Comparison of ENCODE assay signal across 1 cellular context in the genomic region with DNA sequence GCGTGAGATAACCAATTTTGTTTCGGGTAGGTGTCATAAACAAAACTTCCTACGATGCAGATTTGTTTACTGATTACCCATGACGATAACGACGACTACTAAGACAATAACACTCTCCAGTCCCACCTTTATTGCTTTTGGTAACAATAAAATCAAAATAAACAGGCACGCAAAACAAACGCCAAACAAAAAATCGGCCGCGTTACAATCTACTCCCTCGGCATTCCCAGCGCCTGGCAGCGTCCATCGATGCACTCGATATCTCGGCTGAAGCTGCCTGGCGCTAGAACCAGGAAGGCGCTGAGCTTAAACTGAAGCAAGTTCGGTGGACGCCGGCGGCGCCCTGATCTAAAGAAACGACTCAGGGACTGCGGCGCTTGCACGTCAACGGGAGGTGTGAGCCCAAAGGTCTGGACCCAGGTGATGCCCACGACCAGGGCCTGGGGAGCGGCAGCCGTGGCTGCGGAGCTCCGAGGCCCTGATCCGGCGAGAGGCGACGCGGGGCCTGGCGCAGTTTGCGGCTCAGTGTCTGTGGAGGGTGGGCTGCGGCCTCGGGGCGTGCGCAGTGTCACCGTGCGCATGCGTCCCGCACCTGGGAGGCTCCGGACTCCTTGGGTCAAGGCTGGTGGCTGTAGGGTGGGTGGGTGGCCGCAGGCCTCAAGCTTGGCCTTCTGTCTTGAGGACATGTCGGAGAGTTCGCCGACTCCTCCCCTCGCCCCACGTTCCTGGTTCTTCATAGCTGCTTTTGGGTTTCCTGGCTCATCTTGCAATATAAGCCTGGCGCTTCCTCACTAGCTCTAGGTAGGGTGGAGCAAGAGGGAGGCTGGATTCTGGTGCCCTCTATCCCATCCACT.
TF ChIP-seq lines count a peak whose summit lies in the region.

A gene with protein sequence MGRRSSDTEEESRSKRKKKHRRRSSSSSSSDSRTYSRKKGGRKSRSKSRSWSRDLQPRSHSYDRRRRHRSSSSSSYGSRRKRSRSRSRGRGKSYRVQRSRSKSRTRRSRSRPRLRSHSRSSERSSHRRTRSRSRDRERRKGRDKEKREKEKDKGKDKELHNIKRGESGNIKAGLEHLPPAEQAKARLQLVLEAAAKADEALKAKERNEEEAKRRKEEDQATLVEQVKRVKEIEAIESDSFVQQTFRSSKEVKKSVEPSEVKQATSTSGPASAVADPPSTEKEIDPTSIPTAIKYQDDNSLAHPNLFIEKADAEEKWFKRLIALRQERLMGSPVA (plus strand): TSS at position 286 of the 854 bp plus-strand sequence. CDS start 12,016 bp downstream, outside the sequence.

TF ChIP-seq in HepG2, 621 proteins besides CTCF, POLR2A, EP300 and RAD21 (continued from another document and continues in another):
- TF ChIP-seq, protein P1, sequence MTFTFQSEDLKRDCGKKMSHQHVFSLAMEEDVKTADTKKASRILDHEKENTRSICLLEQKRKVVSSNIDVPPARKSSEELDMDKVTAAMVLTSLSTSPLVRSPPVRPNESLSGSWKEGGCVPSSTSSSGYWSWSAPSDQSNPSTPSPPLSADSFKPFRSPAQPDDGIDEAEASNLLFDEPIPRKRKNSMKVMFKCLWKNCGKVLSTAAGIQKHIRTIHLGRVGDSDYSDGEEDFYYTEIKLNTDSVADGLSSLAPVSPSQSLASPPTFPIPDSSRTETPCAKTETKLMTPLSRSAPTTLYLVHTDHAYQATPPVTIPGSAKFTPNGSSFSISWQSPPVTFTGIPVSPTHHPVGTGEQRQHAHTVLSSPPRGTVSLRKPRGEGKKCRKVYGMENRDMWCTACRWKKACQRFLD (CRISPR knock-in tag; IDR thresholded peaks at IDR 0.05; ENCODE audit: borderline replicate concordance): peak; percentile 92
- TF ChIP-seq ISX (CRISPR knock-in tag; conservative IDR thresholded peaks at IDR 0.05) (no peak), ZNF7 (CRISPR knock-in tag; IDR thresholded peaks at IDR 0.05) (no peak), ZNF607 (CRISPR knock-in tag; IDR thresholded peaks at IDR 0.05; ENCODE audit: borderline replicate concordance) (peak; percentile 52; the same call in 1 of the 2 replicates), PHB2 (IDR thresholded peaks at IDR 0.05; ENCODE audit: partially characterized antibody) (no peak), CHD2 (IDR thresholded peaks at IDR 0.05; ENCODE audit: low read depth, low read length) (no peak), ZNF674 (CRISPR knock-in tag; IDR thresholded peaks at IDR 0.05; ENCODE audit: low read depth) (peak; percentile 46; the same call in 1 of the 2 replicates), CC2D1A (CRISPR knock-in tag; IDR thresholded peaks at IDR 0.05) (no peak), MTA3 (CRISPR knock-in tag; IDR thresholded peaks at IDR 0.05) (no peak), ARNT2 (CRISPR knock-in tag; IDR thresholded peaks at IDR 0.05; ENCODE audit: low read depth) (peak; percentile 90), ZNF549 (CRISPR knock-in tag; IDR thresholded peaks at IDR 0.05) (no peak), ZNF552 (CRISPR knock-in tag; IDR thresholded peaks at IDR 0.05; ENCODE audit: borderline replicate concordance) (peak; percentile 92), PCBP1 (IDR thresholded peaks at IDR 0.05; ENCODE audit: borderline replicate concordance, low read depth, low read length) (no peak), AGO2 (optimal IDR thresholded peaks at IDR 0.05; ENCODE audit: low read depth, low read length) (peak; percentile 71), SSRP1 (CRISPR knock-in tag; IDR thresholded peaks at IDR 0.05) (no peak), ZNF75D (CRISPR knock-in tag; IDR thresholded peaks at IDR 0.05; ENCODE audit: borderline replicate concordance) (no peak), FLYWCH1 (CRISPR knock-in tag; IDR thresholded peaks at IDR 0.05) (peak; percentile 92; the same call in 1 of the 2 replicates), KAT8 (CRISPR knock-in tag; IDR thresholded peaks at IDR 0.05) (peak; percentile 96), POLR2G (IDR thresholded peaks at IDR 0.05; ENCODE audit: low read depth, low read length) (peak; percentile 89), SMAD9 (CRISPR knock-in tag; IDR thresholded peaks at IDR 0.05) (peak; percentile 95; the same call in 1 of the 2 replicates), ZSCAN21 (CRISPR knock-in tag; IDR thresholded peaks at IDR 0.05; ENCODE audit: borderline replicate concordance) (peak; percentile 89), SP1 (IDR thresholded peaks at IDR 0.05) (no peak), SP1 (CRISPR knock-in tag; IDR thresholded peaks at IDR 0.05) (peak; percentile 47), MBNL3 (CRISPR knock-in tag; conservative IDR thresholded peaks at IDR 0.05) (no peak), RFX1 (IDR thresholded peaks at IDR 0.05) (no peak)
- TF ChIP-seq, protein P2, sequence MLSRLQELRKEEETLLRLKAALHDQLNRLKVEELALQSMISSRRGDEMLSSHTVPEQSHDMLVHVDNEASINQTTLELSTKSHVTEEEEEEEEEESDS (CRISPR knock-in tag; IDR thresholded peaks at IDR 0.05; ENCODE audit: borderline replicate concordance): peak; percentile 84; the same call in 1 of the 2 replicates
- TF ChIP-seq, protein P3, sequence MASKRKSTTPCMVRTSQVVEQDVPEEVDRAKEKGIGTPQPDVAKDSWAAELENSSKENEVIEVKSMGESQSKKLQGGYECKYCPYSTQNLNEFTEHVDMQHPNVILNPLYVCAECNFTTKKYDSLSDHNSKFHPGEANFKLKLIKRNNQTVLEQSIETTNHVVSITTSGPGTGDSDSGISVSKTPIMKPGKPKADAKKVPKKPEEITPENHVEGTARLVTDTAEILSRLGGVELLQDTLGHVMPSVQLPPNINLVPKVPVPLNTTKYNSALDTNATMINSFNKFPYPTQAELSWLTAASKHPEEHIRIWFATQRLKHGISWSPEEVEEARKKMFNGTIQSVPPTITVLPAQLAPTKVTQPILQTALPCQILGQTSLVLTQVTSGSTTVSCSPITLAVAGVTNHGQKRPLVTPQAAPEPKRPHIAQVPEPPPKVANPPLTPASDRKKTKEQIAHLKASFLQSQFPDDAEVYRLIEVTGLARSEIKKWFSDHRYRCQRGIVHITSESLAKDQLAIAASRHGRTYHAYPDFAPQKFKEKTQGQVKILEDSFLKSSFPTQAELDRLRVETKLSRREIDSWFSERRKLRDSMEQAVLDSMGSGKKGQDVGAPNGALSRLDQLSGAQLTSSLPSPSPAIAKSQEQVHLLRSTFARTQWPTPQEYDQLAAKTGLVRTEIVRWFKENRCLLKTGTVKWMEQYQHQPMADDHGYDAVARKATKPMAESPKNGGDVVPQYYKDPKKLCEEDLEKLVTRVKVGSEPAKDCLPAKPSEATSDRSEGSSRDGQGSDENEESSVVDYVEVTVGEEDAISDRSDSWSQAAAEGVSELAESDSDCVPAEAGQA (IDR thresholded peaks at IDR 0.05; ENCODE audit: low read depth): peak; percentile 28; the same call in 1 of the 2 replicates
- TF ChIP-seq, protein P3 (CRISPR knock-in tag; IDR thresholded peaks at IDR 0.05; ENCODE audit: borderline replicate concordance): no peak; the same call in 1 of the 2 replicates
- TF ChIP-seq, protein P4, sequence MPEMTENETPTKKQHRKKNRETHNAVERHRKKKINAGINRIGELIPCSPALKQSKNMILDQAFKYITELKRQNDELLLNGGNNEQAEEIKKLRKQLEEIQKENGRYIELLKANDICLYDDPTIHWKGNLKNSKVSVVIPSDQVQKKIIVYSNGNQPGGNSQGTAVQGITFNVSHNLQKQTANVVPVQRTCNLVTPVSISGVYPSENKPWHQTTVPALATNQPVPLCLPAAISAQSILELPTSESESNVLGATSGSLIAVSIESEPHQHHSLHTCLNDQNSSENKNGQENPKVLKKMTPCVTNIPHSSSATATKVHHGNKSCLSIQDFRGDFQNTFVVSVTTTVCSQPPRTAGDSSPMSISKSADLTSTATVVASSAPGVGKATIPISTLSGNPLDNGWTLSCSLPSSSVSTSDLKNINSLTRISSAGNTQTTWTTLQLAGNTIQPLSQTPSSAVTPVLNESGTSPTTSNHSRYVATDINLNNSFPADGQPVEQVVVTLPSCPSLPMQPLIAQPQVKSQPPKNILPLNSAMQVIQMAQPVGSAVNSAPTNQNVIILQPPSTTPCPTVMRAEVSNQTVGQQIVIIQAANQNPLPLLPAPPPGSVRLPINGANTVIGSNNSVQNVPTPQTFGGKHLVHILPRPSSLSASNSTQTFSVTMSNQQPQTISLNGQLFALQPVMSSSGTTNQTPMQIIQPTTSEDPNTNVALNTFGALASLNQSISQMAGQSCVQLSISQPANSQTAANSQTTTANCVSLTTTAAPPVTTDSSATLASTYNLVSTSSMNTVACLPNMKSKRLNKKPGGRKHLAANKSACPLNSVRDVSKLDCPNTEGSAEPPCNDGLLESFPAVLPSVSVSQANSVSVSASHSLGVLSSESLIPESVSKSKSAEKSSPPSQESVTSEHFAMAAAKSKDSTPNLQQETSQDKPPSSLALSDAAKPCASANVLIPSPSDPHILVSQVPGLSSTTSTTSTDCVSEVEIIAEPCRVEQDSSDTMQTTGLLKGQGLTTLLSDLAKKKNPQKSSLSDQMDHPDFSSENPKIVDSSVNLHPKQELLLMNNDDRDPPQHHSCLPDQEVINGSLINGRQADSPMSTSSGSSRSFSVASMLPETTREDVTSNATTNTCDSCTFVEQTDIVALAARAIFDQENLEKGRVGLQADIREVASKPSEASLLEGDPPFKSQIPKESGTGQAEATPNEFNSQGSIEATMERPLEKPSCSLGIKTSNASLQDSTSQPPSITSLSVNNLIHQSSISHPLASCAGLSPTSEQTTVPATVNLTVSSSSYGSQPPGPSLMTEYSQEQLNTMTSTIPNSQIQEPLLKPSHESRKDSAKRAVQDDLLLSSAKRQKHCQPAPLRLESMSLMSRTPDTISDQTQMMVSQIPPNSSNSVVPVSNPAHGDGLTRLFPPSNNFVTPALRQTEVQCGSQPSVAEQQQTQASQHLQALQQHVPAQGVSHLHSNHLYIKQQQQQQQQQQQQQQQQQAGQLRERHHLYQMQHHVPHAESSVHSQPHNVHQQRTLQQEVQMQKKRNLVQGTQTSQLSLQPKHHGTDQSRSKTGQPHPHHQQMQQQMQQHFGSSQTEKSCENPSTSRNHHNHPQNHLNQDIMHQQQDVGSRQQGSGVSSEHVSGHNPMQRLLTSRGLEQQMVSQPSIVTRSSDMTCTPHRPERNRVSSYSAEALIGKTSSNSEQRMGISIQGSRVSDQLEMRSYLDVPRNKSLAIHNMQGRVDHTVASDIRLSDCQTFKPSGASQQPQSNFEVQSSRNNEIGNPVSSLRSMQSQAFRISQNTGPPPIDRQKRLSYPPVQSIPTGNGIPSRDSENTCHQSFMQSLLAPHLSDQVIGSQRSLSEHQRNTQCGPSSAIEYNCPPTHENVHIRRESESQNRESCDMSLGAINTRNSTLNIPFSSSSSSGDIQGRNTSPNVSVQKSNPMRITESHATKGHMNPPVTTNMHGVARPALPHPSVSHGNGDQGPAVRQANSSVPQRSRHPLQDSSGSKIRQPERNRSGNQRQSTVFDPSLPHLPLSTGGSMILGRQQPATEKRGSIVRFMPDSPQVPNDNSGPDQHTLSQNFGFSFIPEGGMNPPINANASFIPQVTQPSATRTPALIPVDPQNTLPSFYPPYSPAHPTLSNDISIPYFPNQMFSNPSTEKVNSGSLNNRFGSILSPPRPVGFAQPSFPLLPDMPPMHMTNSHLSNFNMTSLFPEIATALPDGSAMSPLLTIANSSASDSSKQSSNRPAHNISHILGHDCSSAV (CRISPR knock-in tag; IDR thresholded peaks at IDR 0.05; ENCODE audit: borderline replicate concordance): 0 out of 2 replicates have a peak, but pooled peaks have one; percentile 29
- TF ChIP-seq, protein P5, sequence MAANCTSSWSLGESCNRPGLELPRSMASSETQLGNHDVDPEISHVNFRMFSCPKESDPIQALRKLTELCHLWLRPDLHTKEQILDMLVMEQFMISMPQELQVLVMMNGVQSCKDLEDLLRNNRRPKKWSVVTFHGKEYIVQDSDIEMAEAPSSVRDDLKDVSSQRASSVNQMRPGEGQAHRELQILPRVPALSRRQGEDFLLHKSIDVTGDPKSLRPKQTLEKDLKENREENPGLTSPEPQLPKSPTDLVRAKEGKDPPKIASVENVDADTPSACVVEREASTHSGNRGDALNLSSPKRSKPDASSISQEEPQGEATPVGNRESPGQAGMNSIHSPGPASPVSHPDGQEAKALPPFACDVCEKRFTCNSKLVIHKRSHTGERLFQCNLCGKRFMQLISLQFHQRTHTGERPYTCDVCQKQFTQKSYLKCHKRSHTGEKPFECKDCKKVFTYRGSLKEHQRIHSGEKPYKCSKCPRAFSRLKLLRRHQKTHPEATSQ (CRISPR knock-in tag; IDR thresholded peaks at IDR 0.05; ENCODE audit: borderline replicate concordance): peak; percentile 94; the same call in 1 of the 2 replicates
- TF ChIP-seq, protein P6, sequence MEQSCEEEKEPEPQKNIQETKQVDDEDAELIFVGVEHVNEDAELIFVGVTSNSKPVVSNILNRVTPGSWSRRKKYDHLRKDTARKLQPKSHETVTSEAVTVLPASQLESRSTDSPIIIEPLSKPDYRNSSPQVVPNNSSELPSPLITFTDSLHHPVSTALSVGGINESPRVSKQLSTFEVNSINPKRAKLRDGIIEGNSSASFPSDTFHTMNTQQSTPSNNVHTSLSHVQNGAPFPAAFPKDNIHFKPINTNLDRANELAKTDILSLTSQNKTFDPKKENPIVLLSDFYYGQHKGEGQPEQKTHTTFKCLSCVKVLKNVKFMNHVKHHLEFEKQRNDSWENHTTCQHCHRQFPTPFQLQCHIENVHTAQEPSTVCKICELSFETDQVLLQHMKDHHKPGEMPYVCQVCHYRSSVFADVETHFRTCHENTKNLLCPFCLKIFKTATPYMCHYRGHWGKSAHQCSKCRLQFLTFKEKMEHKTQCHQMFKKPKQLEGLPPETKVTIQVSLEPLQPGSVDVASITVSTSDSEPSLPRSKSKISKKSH (CRISPR knock-in tag; IDR thresholded peaks at IDR 0.05; ENCODE audit: borderline replicate concordance): peak; percentile 97; the same call in 1 of the 2 replicates
- TF ChIP-seq, protein P7, sequence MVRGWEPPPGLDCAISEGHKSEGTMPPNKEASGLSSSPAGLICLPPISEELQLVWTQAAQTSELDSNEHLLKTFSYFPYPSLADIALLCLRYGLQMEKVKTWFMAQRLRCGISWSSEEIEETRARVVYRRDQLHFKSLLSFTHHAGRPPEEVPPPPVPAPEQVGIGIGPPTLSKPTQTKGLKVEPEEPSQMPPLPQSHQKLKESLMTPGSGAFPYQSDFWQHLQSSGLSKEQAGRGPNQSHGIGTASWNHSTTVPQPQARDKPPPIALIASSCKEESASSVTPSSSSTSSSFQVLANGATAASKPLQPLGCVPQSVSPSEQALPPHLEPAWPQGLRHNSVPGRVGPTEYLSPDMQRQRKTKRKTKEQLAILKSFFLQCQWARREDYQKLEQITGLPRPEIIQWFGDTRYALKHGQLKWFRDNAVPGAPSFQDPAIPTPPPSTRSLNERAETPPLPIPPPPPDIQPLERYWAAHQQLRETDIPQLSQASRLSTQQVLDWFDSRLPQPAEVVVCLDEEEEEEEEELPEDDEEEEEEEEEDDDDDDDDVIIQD (CRISPR knock-in tag; IDR thresholded peaks at IDR 0.05; ENCODE audit: low read depth): peak; percentile 75; the same call in 1 of the 2 replicates
